19 cellular contexts compared by ENCODE assay signal in the genomic region with DNA sequence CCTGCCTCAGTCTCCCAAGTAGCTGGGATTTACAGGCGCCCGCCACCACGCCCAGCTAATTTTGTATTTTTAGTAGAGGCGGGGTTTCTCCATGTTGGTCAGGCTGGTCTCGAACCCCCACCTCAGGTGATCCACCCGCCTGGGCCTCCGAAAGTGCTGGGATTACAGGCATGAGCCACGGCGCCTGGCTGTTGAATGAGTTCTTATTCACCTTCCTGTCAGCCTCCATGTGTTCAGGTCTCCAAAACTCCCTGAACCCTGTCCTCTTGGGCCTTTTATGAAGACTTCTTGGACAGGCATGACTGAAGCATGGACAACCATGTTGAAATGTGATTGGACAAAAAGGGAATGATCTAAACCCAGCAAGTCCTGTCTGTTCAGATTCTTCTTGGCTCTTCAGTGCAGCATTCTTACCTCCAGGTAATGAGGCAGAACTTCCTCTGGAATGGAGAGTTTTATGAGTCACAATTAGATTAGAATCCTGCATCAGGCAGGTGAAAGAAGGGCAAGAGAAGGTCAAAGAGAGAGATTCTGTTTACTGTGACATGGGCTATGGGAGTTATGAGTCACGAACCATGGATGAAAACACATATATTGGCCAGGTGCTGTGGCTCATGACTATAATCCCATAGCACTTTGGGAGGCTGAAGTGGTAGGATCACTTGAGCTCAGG. TPM values are rescaled to one million over a fixed set of nuclear protein-coding genes. Genes with fewer than 3 reads are reported as not detected.
DNase-seq lines count a peak whose midpoint lies in the region; ATAC-seq and TF ChIP-seq lines count a peak whose summit lies in the region.
"Had no signal": no experiment of that assay in that cellular context is flagged by ENCODE, and none has a peak within 500 bp of the region (broad histone marks: within the 10 kb centered on the region; RNA-seq: fewer than 3 reads in every experiment).

No MANE protein-coding gene starts in this region.

- no TSS peak for BruUV-seq in PC-3 (replicated peaks; lab: Mats Ljungman, UMichigan)

- H3K4me2 ChIP-seq in PC-3 (ENCODE audit: low read length) = no peak overlapping the region

- no peaks in the 10 kb centered on the region for H3K36me3 ChIP-seq in PC-3 (ENCODE audit: low read depth, low read length)
- no peaks in the 10 kb centered on the region for H3K36me3 ChIP-seq in tibial nerve
- H3K36me3 ChIP-seq in heart left ventricle = no peaks in the 10 kb centered on the region

- H3K27ac Mint-ChIP-seq in activated naive CD4-positive, alpha-beta T cell treated with anti-CD3 and anti-CD28 coated beads, Interleukin-2, amount 50 U/mL, for 72 hours = no peak overlapping the region
- no peak overlapping the region for H3K27ac Mint-ChIP-seq in activated naive CD4-positive, alpha-beta T cell treated with anti-CD3 and anti-CD28 coated beads for 36 hours
- peak overlapping the region; percentile 94 for H3K27ac Mint-ChIP-seq in type B pancreatic cell
- H3K27ac Mint-ChIP-seq: activated CD4-positive, alpha-beta memory T cell treated with anti-CD3 and anti-CD28 coated beads, Interleukin-2, amount 10 ng/mL, durations not matched to agents 7 days and 5 days; activated T-helper 2 cell treated with anti-CD3 and anti-CD28 coated beads, Interferon-gamma antibody, Interleukin-2, Interleukin-4, amounts not matched to agents 10 μg/mL and 5 μg/mL and 100 μg/mL, durations not matched to agents 14 hours and 24 hours and 36 hours; CD8-positive, alpha-beta memory T cell; IgD-negative memory B cell had no signal

- no peak overlapping the region for H3K4me3 Mint-ChIP-seq in activated naive CD4-positive, alpha-beta T cell treated with anti-CD3 and anti-CD28 coated beads for 36 hours
- peak overlapping the region; percentile 66 for H3K4me3 Mint-ChIP-seq in type B pancreatic cell
- H3K4me3 Mint-ChIP-seq: activated CD4-positive, alpha-beta memory T cell treated with anti-CD3 and anti-CD28 coated beads, Interleukin-2, amount 10 ng/mL, durations not matched to agents 7 days and 5 days; CD8-positive, alpha-beta memory T cell; IgD-negative memory B cell had no signal

- CTCF ChIA-PET in activated naive CD4-positive, alpha-beta T cell treated with anti-CD3 and anti-CD28 coated beads for 36 hours (lab: Charles Lee) = interaction anchor here (0.6 to 1.3 kb wide), 2 partner anchors 146 to 745 kb away, joined by 3 to 6 read pairs; no protein-coding TSS in a partner anchor
- CTCF ChIA-PET in PC-3 (lab: Charles Lee) = no interaction called here

- no peak for TF ChIP-seq CTCF in PC-3 (conservative IDR thresholded peaks at IDR 0.05; ENCODE audit: low read depth, low read length)
- no peak for TF ChIP-seq CTCF in type B pancreatic cell (conservative IDR thresholded peaks at IDR 0.05)
- TF ChIP-seq CTCF in tibial nerve (IDR thresholded peaks at IDR 0.05) = no peak
- TF ChIP-seq CTCF in heart left ventricle (IDR thresholded peaks at IDR 0.05) = no peak

- no peak overlapping the region for H3K9ac ChIP-seq in PC-3 (ENCODE audit: low read length)

- peak overlapping the region; percentile 59 for H3K27ac ChIP-seq in PC-3 (ENCODE audit: low read length)
- no peak overlapping the region for H3K27ac ChIP-seq in tibial nerve
- H3K27ac ChIP-seq in heart left ventricle = no peak overlapping the region

- H3K9me2 ChIP-seq in PC-3 (replicated peaks; ENCODE audit: low read length) = no peaks in the 10 kb centered on the region

- 94 to 97% methylated on average over 10 of the region's 10 CpGs for WGBS in tibial nerve, 2 donors
- WGBS in heart left ventricle, 4 donors = 91 to 96% (median 94%) methylated on average over 10 of the region's 10 CpGs

- POLR2A ChIA-PET in PC-3 (lab: Charles Lee; ENCODE audit: unreplicated experiment) = no interaction called here

- no peaks in the 10 kb centered on the region for H3F3A ChIP-seq in PC-3 (ENCODE audit: low read length, unreplicated experiment)

- ATAC-seq in activated naive CD4-positive, alpha-beta T cell treated with anti-CD3 and anti-CD28 coated beads, Interleukin-2, amount 50 U/mL, for 72 hours = peak; percentile 82 to 83
- ATAC-seq in PC-3 (peak; percentile 74), heart left ventricle (no peak)
- ATAC-seq: sciatic nerve had no signal

- H3K27me3 ChIP-seq in PC-3 (ENCODE audit: low read length) = no peaks in the 10 kb centered on the region
- peaks cover 0 to 18% of the 10 kb centered on the region in 2 donors for H3K27me3 ChIP-seq in tibial nerve
- H3K27me3 ChIP-seq in heart left ventricle = peaks cover 0 to 4% (median 0%) of the 10 kb centered on the region in 9 donors

- no peaks in the 10 kb centered on the region for H3K36me3 Mint-ChIP-seq in activated naive CD4-positive, alpha-beta T cell treated with anti-CD3 and anti-CD28 coated beads, Interleukin-2, amount 50 U/mL, for 72 hours
- peaks cover 2% of the 10 kb centered on the region for H3K36me3 Mint-ChIP-seq in activated naive CD4-positive, alpha-beta T cell treated with anti-CD3 and anti-CD28 coated beads for 36 hours (ENCODE audit: low read depth)
- no peaks in the 10 kb centered on the region for H3K36me3 Mint-ChIP-seq in type B pancreatic cell
- H3K36me3 Mint-ChIP-seq: IgD-negative memory B cell had no signal

- no peaks in the 10 kb centered on the region for H3K27me3 Mint-ChIP-seq in activated naive CD4-positive, alpha-beta T cell treated with anti-CD3 and anti-CD28 coated beads for 36 hours (ENCODE audit: low read depth)
- H3K27me3 Mint-ChIP-seq in type B pancreatic cell = peaks cover 4% of the 10 kb centered on the region
- H3K27me3 Mint-ChIP-seq: activated CD4-positive, alpha-beta memory T cell treated with anti-CD3 and anti-CD28 coated beads, Interleukin-2, amount 10 ng/mL, durations not matched to agents 7 days and 5 days; CD8-positive, alpha-beta memory T cell; IgD-negative memory B cell had no signal

- H3K4me3 ChIP-seq in PC-3 (ENCODE audit: low read length) = no peak overlapping the region
- no peak overlapping the region for H3K4me3 ChIP-seq in tibial nerve
- H3K4me3 ChIP-seq in heart left ventricle = no peak overlapping the region

- H3K79me2 ChIP-seq in PC-3 (ENCODE audit: low read length) = no peaks in the 10 kb centered on the region

- intact Hi-C loops in activated naive CD4-positive, alpha-beta T cell treated with anti-CD3 and anti-CD28 coated beads for 36 hours (cut with micrococcal nuclease) = no loop called here
- intact Hi-C loops in PC-3 (cut with micrococcal nuclease) (no loop called here), heart left ventricle (cut with DNase I) (no loop called here)

- H3K9me3 ChIP-seq in PC-3 (ENCODE audit: low read length) (no peaks in the 10 kb centered on the region), tibial nerve (no peaks in the 10 kb centered on the region), heart left ventricle (no peaks in the 10 kb centered on the region)

- no peak for TF ChIP-seq EP300 in tibial nerve (IDR thresholded peaks at IDR 0.05)

- H3K4me1 ChIP-seq in PC-3 (ENCODE audit: insufficient read depth, low read length) (peaks cover 6% of the 10 kb centered on the region; the same call in 1 of the 2 replicates), tibial nerve (no peaks in the 10 kb centered on the region), heart left ventricle (no peaks in the 10 kb centered on the region)

- H3K9me3 Mint-ChIP-seq in activated naive CD4-positive, alpha-beta T cell treated with anti-CD3 and anti-CD28 coated beads, Interleukin-2, amount 50 U/mL, for 72 hours = no peaks in the 10 kb centered on the region
- H3K9me3 Mint-ChIP-seq in activated naive CD4-positive, alpha-beta T cell treated with anti-CD3 and anti-CD28 coated beads for 36 hours = no peaks in the 10 kb centered on the region
- no peaks in the 10 kb centered on the region for H3K9me3 Mint-ChIP-seq in type B pancreatic cell
- H3K9me3 Mint-ChIP-seq: activated CD4-positive, alpha-beta memory T cell treated with anti-CD3 and anti-CD28 coated beads, Interleukin-2, amount 10 ng/mL, durations not matched to agents 7 days and 5 days; activated T-helper 2 cell treated with anti-CD3 and anti-CD28 coated beads, Interferon-gamma antibody, Interleukin-2, Interleukin-4, amounts not matched to agents 10 μg/mL and 5 μg/mL and 100 μg/mL, durations not matched to agents 14 hours and 24 hours and 36 hours; CD8-positive, alpha-beta memory T cell; IgD-negative memory B cell had no signal

- no peak for DNase-seq in activated naive CD4-positive, alpha-beta T cell treated with anti-CD3 and anti-CD28 coated beads, Interleukin-2, amount 50 U/mL, for 72 hours (ENCODE audit: low spot score in 2 of 2)
- no peak for DNase-seq in activated naive CD4-positive, alpha-beta T cell treated with anti-CD3 and anti-CD28 coated beads for 36 hours
- peak; percentile 94 for DNase-seq in PC-3
- DNase-seq in islet precursor cell = peak; percentile 63
- no peak for DNase-seq in type B pancreatic cell (ENCODE audit: extremely low spot score, unreplicated experiment)
- no peak for DNase-seq in NCI-H526 treated with DMSO at 0.1 percent for 48 hours (lab: John Stamatoyannopoulos, UW)
- DNase-seq in tibial nerve (ENCODE audit: low spot score in 2 of 2) = no peak
- no peak for DNase-seq in heart left ventricle
- DNase-seq: activated CD4-positive, alpha-beta memory T cell treated with anti-CD3 and anti-CD28 coated beads, Interleukin-2, amount 10 ng/mL, durations not matched to agents 7 days and 5 days; caudate nucleus; CD8-positive, alpha-beta memory T cell; NCI-H1092 treated with DMSO at 0.1 percent for 48 hours; NCI-H748 treated with DMSO at 0.1 percent for 48 hours had no signal

- H2AFZ ChIP-seq in PC-3 (ENCODE audit: low read length) = no peak overlapping the region

- H3K4me1 Mint-ChIP-seq in activated naive CD4-positive, alpha-beta T cell treated with anti-CD3 and anti-CD28 coated beads for 36 hours (ENCODE audit: low read depth) = peaks cover 6% of the 10 kb centered on the region
- peaks cover 3% of the 10 kb centered on the region for H3K4me1 Mint-ChIP-seq in type B pancreatic cell (ENCODE audit: unreplicated experiment)
- H3K4me1 Mint-ChIP-seq: CD8-positive, alpha-beta memory T cell; IgD-negative memory B cell had no signal

- no peaks in the 10 kb centered on the region for H4K20me1 ChIP-seq in PC-3 (ENCODE audit: low read length)

- no peak for TF ChIP-seq POLR2A in tibial nerve (IDR thresholded peaks at IDR 0.05)
- TF ChIP-seq POLR2A in heart left ventricle (IDR thresholded peaks at IDR 0.05) = no peak

RNA-seq across cellular contexts. Expression of a gene that starts 23.1 kb away (rescaled TPM):
- total RNA-seq in activated naive CD4-positive, alpha-beta T cell treated with anti-CD3 and anti-CD28 coated beads, Interleukin-2, amount 50 U/mL, for 72 hours = 100 to 1,000 TPM; 430 to 499 TPM
- 100 to 1,000 TPM; 445 to 469 TPM for total RNA-seq in activated naive CD4-positive, alpha-beta T cell treated with anti-CD3 and anti-CD28 coated beads for 36 hours
- total RNA-seq in PC-3 (2014; rRNA removed) (204 and 233 TPM in 2 replicates), type B pancreatic cell (ENCODE audit: low replicate concordance) (477 and 480 TPM in 2 replicates), tibial nerve (100 to 1,000 TPM; 285 to 465 (median 364) TPM), heart left ventricle (100 to 1,000 TPM; 291 to 496 (median 375) TPM)
- 100 to 1,000 TPM; 255 to 330 TPM for polyA plus RNA-seq in heart left ventricle

RNA-seq across cellular contexts. Expression of a gene that starts 43.1 kb away (rescaled TPM):
- not detected for total RNA-seq in activated naive CD4-positive, alpha-beta T cell treated with anti-CD3 and anti-CD28 coated beads, Interleukin-2, amount 50 U/mL, for 72 hours
- total RNA-seq in activated naive CD4-positive, alpha-beta T cell treated with anti-CD3 and anti-CD28 coated beads for 36 hours = not detected
- total RNA-seq in PC-3 (2014; rRNA removed) (not detected in 2 replicates), type B pancreatic cell (ENCODE audit: low replicate concordance) (not detected in 2 replicates), tibial nerve (not detected), heart left ventricle (1 to 10 TPM in 1 of 9 donors, under 1 TPM in 4, not detected in 4; 0.17 to 1.0 (median 0.24) TPM)
- under 1 TPM in 1 of 2 donors, not detected in 1; 0.11 TPM for polyA plus RNA-seq in heart left ventricle
- total RNA-seq: activated CD4-positive, alpha-beta memory T cell treated with anti-CD3 and anti-CD28 coated beads, Interleukin-2, amount 10 ng/mL, durations not matched to agents 7 days and 5 days; activated T-helper 2 cell treated with anti-CD3 and anti-CD28 coated beads, Interferon-gamma antibody, Interleukin-2, Interleukin-4, amounts not matched to agents 10 μg/mL and 5 μg/mL and 100 μg/mL, durations not matched to agents 14 hours and 24 hours and 36 hours; CD8-positive, alpha-beta memory T cell; G401; myocyte; osteocyte; sciatic nerve had no signal
- polyA plus RNA-seq: CD8-positive, alpha-beta memory T cell; IgD-negative memory B cell had no signal

RNA-seq across cellular contexts. Expression of a gene that starts 46.0 kb away (rescaled TPM):
- 100 to 1,000 TPM; 121 to 145 TPM for total RNA-seq in activated naive CD4-positive, alpha-beta T cell treated with anti-CD3 and anti-CD28 coated beads, Interleukin-2, amount 50 U/mL, for 72 hours
- total RNA-seq in activated naive CD4-positive, alpha-beta T cell treated with anti-CD3 and anti-CD28 coated beads for 36 hours = 100 to 1,000 TPM; 135 to 136 TPM
- 54.0 and 73.0 TPM in 2 replicates for total RNA-seq in PC-3 (2014; rRNA removed)
- 33.6 and 64.2 TPM in 2 replicates for total RNA-seq in type B pancreatic cell (ENCODE audit: low replicate concordance)
- 10 to 100 TPM in 3 of 4 donors, 1 to 10 TPM in 1; 5.4 to 14.2 (median 11.8) TPM for total RNA-seq in tibial nerve
- 1 to 10 TPM; 4.6 to 9.8 (median 7.9) TPM for total RNA-seq in heart left ventricle
- 10 to 100 TPM in 1 of 2 donors, 1 to 10 TPM in 1; 7.2 to 21.0 TPM for polyA plus RNA-seq in heart left ventricle

Comparison
In these comparisons a context has a peak if more than half of its experiments do, and no peak if none do; other contexts are left out.
1. ATAC-seq: peak in activated naive CD4-positive, alpha-beta T cell treated with anti-CD3 and anti-CD28 coated beads, Interleukin-2, amount 50 U/mL, for 72 hours (2 of 2) and PC-3 (single experiment); none in heart left ventricle (0 of 4).
2. DNase-seq: peak in PC-3 (single experiment) and islet precursor cell (single experiment); none in activated naive CD4-positive, alpha-beta T cell treated with anti-CD3 and anti-CD28 coated beads, Interleukin-2, amount 50 U/mL, for 72 hours (0 of 2), activated naive CD4-positive, alpha-beta T cell treated with anti-CD3 and anti-CD28 coated beads for 36 hours (single experiment), type B pancreatic cell (single experiment), NCI-H526 treated with DMSO at 0.1 percent for 48 hours (single experiment), tibial nerve (0 of 2) and heart left ventricle (0 of 5).